8 cellular contexts compared by ENCODE assay signal in the genomic region with DNA sequence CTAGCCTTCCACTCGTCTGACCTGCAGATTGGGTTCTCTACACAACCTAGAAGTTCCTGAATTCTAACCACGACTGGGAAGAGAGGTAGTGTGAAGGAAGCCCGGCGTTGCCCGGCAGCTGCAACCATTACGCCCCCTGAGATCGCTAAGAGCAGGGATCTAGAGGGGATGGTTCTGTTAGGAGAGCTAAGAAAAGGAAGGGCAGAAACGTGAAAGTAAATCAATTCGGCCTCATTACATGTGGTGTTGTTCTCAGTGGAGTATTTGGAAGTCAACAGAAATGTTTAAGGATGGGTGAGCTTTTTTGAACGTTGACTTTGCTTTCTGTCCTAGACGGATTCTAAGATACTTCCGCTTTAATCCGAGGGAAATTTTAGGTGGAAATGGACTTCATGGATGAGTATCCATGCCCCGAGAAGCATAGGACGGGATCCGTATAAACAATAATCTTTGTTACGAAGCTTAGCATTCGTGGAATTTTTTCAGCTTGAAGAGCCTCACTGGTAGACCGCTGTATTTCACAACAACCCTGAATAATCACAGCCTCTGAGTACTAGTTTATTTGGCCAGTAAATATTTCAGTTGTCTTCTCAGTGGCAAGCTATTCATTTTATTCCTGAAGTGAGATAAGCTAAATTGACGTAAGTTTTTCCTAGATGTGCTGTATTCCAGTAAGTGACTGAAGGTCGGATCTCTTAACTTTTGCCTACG. TPM values are rescaled to one million over a fixed set of nuclear protein-coding genes. Genes with fewer than 3 reads are reported as not detected.
A peak's percentile ranks its signal among the peaks of the same experiment; 100 is the strongest.
DNase-seq lines count a peak whose midpoint lies in the region; ATAC-seq and TF ChIP-seq lines count a peak whose summit lies in the region.

No MANE protein-coding gene starts in this region.

- H3K36me3 ChIP-seq in SJSA1: peaks cover 10% of the 10 kb centered on the region

- peak overlapping the region; percentile 84 for H3K27ac ChIP-seq in SJSA1

- no peak; the same call in 1 of the 2 replicates for TF ChIP-seq CTCF in AG10803 (conservative IDR thresholded peaks at IDR 0.05; ENCODE audit: low read length)

- no peak for TF ChIP-seq POLR2A in erythroblast (IDR thresholded peaks at IDR 0.05; ENCODE audit: low read length)

- peak overlapping the region; percentile 91 for H3K4me3 Mint-ChIP-seq in natural killer cell treated with Interleukin-12 subunit alpha and Interleukin-12 subunit beta and Interleukin-15 and Interleukin-18, amount 100 ng/mL, for 72 hours

- H3K4me3 ChIP-seq in AG10803 (ENCODE audit: low read length): peak overlapping the region; percentile 93
- H3K4me3 ChIP-seq in SJSA1: peak overlapping the region; percentile 68

- H3K9me3 Mint-ChIP-seq in natural killer cell treated with Interleukin-12 subunit alpha and Interleukin-12 subunit beta and Interleukin-15 and Interleukin-18, amount 100 ng/mL, for 72 hours: no peaks in the 10 kb centered on the region

- no peaks in the 10 kb centered on the region for H3K4me1 ChIP-seq in SJSA1 (replicated peaks)

- H3K4me1 Mint-ChIP-seq in natural killer cell treated with Interleukin-12 subunit alpha and Interleukin-12 subunit beta and Interleukin-15 and Interleukin-18, amount 100 ng/mL, for 72 hours (ENCODE audit: low read depth in 2 of 2): peaks cover 39 to 54% of the 10 kb centered on the region in 2 donors

- no peaks in the 10 kb centered on the region for H3K9me3 ChIP-seq in SJSA1 (replicated peaks)

- peaks cover 25% of the 10 kb centered on the region for H3K36me3 Mint-ChIP-seq in natural killer cell treated with Interleukin-12 subunit alpha and Interleukin-12 subunit beta and Interleukin-15 and Interleukin-18, amount 100 ng/mL, for 72 hours

- peak; percentile 19 for ATAC-seq in GM21825 (IDR thresholded peaks at IDR 0.05; ENCODE audit: unreplicated experiment)
- ATAC-seq in natural killer cell treated with Interleukin-12 subunit alpha and Interleukin-12 subunit beta and Interleukin-15 and Interleukin-18, amount 100 ng/mL, for 72 hours: no peak
- ATAC-seq in HG03460 (IDR thresholded peaks at IDR 0.05; ENCODE audit: unreplicated experiment): no peak

- no peaks in the 10 kb centered on the region for H3K27me3 ChIP-seq in SJSA1 (replicated peaks)

- DNase-seq in AG10803 (ENCODE audit: low read depth) (peak; percentile 89), SJSA1 (ENCODE audit: low read depth in 1 of 2, low spot score in 2 of 2) (peak in 1 of 2 experiments; percentile 16), erythroblast (lab: John Stamatoyannopoulos, UW) (peak; percentile 34 to 52), NCI-H1694 treated with DMSO at 0.1 percent for 48 hours (lab: John Stamatoyannopoulos, UW) (no peak), RPMI8226 (no peak)
- DNase-seq in natural killer cell treated with Interleukin-12 subunit alpha and Interleukin-12 subunit beta and Interleukin-15 and Interleukin-18, amount 100 ng/mL, for 72 hours (ENCODE audit: low spot score): no peak

- no peaks in the 10 kb centered on the region for H3K27me3 Mint-ChIP-seq in natural killer cell treated with Interleukin-12 subunit alpha and Interleukin-12 subunit beta and Interleukin-15 and Interleukin-18, amount 100 ng/mL, for 72 hours

- peak overlapping the region; percentile 89 to 98 for H3K27ac Mint-ChIP-seq in natural killer cell treated with Interleukin-12 subunit alpha and Interleukin-12 subunit beta and Interleukin-15 and Interleukin-18, amount 100 ng/mL, for 72 hours

RNA-seq across cellular contexts. Expression of gene ATP5MG, which starts 0.6 kb away (rescaled TPM):
- 51.1 and 55.4 TPM in 2 replicates for total RNA-seq in SJSA1 (2014; rRNA removed; shearing (Covaris generic))
- total RNA-seq in natural killer cell treated with Interleukin-12 subunit alpha and Interleukin-12 subunit beta and Interleukin-15 and Interleukin-18, amount 100 ng/mL, for 72 hours: 100 to 1,000 TPM; 183 to 189 TPM

RNA-seq across cellular contexts. Expression of gene KMT2A, which starts 34.3 kb away (rescaled TPM):
- total RNA-seq in SJSA1 (2014; rRNA removed; shearing (Covaris generic)): 12.8 and 13.4 TPM in 2 replicates
- total RNA-seq in natural killer cell treated with Interleukin-12 subunit alpha and Interleukin-12 subunit beta and Interleukin-15 and Interleukin-18, amount 100 ng/mL, for 72 hours: 100 to 1,000 TPM; 145 to 202 TPM

RNA-seq across cellular contexts. Expression of gene UBE4A, which starts 42.6 kb away (rescaled TPM):
- 20.6 and 29.7 TPM in 2 replicates for total RNA-seq in SJSA1 (2014; rRNA removed; shearing (Covaris generic))
- 10 to 100 TPM; 45.0 to 58.8 TPM for total RNA-seq in natural killer cell treated with Interleukin-12 subunit alpha and Interleukin-12 subunit beta and Interleukin-15 and Interleukin-18, amount 100 ng/mL, for 72 hours

RNA-seq across cellular contexts. Expression of gene CD3G, which starts 57.9 kb away (rescaled TPM):
- total RNA-seq in SJSA1 (2014; rRNA removed; shearing (Covaris generic)): not detected in 2 replicates
- total RNA-seq in natural killer cell treated with Interleukin-12 subunit alpha and Interleukin-12 subunit beta and Interleukin-15 and Interleukin-18, amount 100 ng/mL, for 72 hours: 10 to 100 TPM in 1 of 2 donors, 1 to 10 TPM in 1; 7.1 to 49.4 TPM

RNA-seq across cellular contexts. Expression of gene CD3D, which starts 59.5 kb away (rescaled TPM):
- total RNA-seq in SJSA1 (2014; rRNA removed; shearing (Covaris generic)): not detected in 2 replicates
- total RNA-seq in natural killer cell treated with Interleukin-12 subunit alpha and Interleukin-12 subunit beta and Interleukin-15 and Interleukin-18, amount 100 ng/mL, for 72 hours: 100 to 1,000 TPM in 1 of 2 donors, 10 to 100 TPM in 1; 30.5 to 161 TPM

Comparison
In these comparisons a context has a peak if more than half of its experiments do, and no peak if none do; other contexts are left out.
1. DNase-seq: peak in AG10803 (single experiment) and erythroblast (2 of 2); none in natural killer cell treated with Interleukin-12 subunit alpha and Interleukin-12 subunit beta and Interleukin-15 and Interleukin-18, amount 100 ng/mL, for 72 hours (single experiment), NCI-H1694 treated with DMSO at 0.1 percent for 48 hours (single experiment) and RPMI8226 (single experiment).
2. RNA of gene KMT2A, which starts 34.3 kb away (total RNA-seq): 145 to 202 TPM in natural killer cell treated with Interleukin-12 subunit alpha and Interleukin-12 subunit beta and Interleukin-15 and Interleukin-18, amount 100 ng/mL, for 72 hours; 12.8 to 13.4 TPM in SJSA1; every median in the first group is over 10 times any median in the second.